Comparison of ENCODE assay signal across 18 cellular contexts in the genomic region with DNA sequence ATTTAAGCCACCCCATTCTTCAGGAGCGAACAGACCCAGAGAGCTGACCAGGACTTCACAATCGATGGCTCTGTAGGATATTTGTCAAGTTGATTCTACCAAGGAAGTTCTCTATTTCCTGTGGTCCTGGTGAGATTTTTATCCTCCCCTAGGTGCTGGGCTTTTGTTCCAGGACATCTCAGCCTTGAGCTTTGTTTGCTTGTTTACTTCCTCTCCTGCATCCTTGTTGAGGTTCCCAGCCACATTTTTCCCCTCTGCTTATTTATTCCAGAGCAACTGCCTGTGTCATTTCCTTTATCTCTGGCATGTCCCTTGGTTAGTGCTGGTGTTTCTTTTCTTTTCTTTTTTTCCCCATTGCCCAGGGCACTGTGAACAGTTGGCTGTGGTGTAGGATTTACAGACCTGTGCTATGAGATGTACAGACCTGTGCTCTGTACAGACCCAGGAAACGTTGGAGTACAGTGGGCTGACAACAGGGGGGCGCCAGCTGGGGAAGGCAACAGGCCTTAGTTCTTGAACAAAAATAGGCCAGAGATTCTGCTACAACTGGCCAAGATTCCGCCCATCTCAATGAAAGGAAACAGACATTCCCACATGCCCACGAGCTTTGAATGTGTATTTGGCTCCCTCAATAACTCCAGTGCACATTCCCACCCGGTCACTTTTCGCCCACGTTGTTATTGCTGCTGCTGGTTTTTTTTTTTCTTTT.
DNase-seq lines count a peak whose midpoint lies in the region; ATAC-seq, FAIRE-seq and TF ChIP-seq lines count a peak whose summit lies in the region.
"Had no signal": no experiment of that assay in that cellular context is flagged by ENCODE, and none has a peak within 500 bp of the region (broad histone marks: within the 10 kb centered on the region; RNA-seq: fewer than 3 reads in every experiment).

No MANE protein-coding gene starts in this region.

- no peak overlapping the region for H3K4me3 ChIP-seq in AG10803 (ENCODE audit: low read length)
- H3K4me3 ChIP-seq in SJCRH30 = no peak overlapping the region
- no peak overlapping the region for H3K4me3 ChIP-seq in endothelial cell of umbilical vein (replicated peaks in 1 of 3; ENCODE audit: insufficient read depth in 1 of 3, low read depth in 1 of 3, low read length in 3 of 3)
- H3K4me3 ChIP-seq: SK-N-MC, upper lobe of right lung had no signal

- H3K27ac Mint-ChIP-seq in activated CD8-positive, alpha-beta T cell treated with anti-CD3 and anti-CD28 coated beads, Interleukin-2, amount 10 ng/mL, durations not matched to agents 7 days and 5 days = no peak overlapping the region

- DNase-seq in AG10803 (ENCODE audit: low read depth) = peak; percentile 22
- DNase-seq in SJCRH30 = peak; percentile 24 to 44
- DNase-seq in endothelial cell of umbilical vein (ENCODE audit: low read depth, low spot score) = peak; percentile 47
- DNase-seq in mucosa of gallbladder (ENCODE audit: low spot score) = peak; percentile 51
- DNase-seq in activated CD8-positive, alpha-beta T cell treated with anti-CD3 and anti-CD28 coated beads, Interleukin-2, amount 10 ng/mL, durations not matched to agents 7 days and 5 days = no peak
- no peak for DNase-seq in stimulated activated CD4-positive, alpha-beta T cell treated with anti-CD3 and anti-CD28 coated beads, Interleukin-15, amount 100 ng/mL, for 24 hours
- DNase-seq in NCI-H2107 treated with DMSO at 0.1 percent for 48 hours (lab: John Stamatoyannopoulos, UW; ENCODE audit: unreplicated experiment) = no peak
- DNase-seq: activated T-cell treated with anti-CD3 and anti-CD28 coated beads, Interleukin-2, amount 50 U/mL, for 1 hour; amniotic stem cell; effector memory CD4-positive, alpha-beta T cell; KG1; NCI-H2029; upper lobe of right lung had no signal

- POLR2A ChIA-PET in endothelial cell of umbilical vein (lab: Charles Lee) = no interaction called here
- POLR2A ChIA-PET in activated CD8-positive, alpha-beta T cell treated with anti-CD3 and anti-CD28 coated beads, Interleukin-2, amount 10 ng/mL, durations not matched to agents 7 days and 5 days (lab: Charles Lee) = no interaction called here

- CTCF ChIA-PET in endothelial cell of umbilical vein (lab: Charles Lee) = no interaction called here
- CTCF ChIA-PET in activated CD8-positive, alpha-beta T cell treated with anti-CD3 and anti-CD28 coated beads, Interleukin-2, amount 10 ng/mL, durations not matched to agents 7 days and 5 days (lab: Charles Lee) = no interaction called here

- H3K36me3 Mint-ChIP-seq in activated CD8-positive, alpha-beta T cell treated with anti-CD3 and anti-CD28 coated beads, Interleukin-2, amount 10 ng/mL, durations not matched to agents 7 days and 5 days (ENCODE audit: low read depth) = no peaks in the 10 kb centered on the region

- H3K27me3 Mint-ChIP-seq in activated CD8-positive, alpha-beta T cell treated with anti-CD3 and anti-CD28 coated beads, Interleukin-2, amount 10 ng/mL, durations not matched to agents 7 days and 5 days (ENCODE audit: low read depth) = no peaks in the 10 kb centered on the region

- H3K9me3 ChIP-seq in SJCRH30 (replicated peaks) (no peaks in the 10 kb centered on the region), endothelial cell of umbilical vein (replicated peaks; ENCODE audit: control insufficient read depth, insufficient read depth, low read length) (no peaks in the 10 kb centered on the region)
- H3K9me3 ChIP-seq: upper lobe of right lung had no signal

- no TSS peak for BruUV-seq in endothelial cell of umbilical vein (replicated peaks; lab: Mats Ljungman, UMichigan)

- H3K36me3 ChIP-seq in SJCRH30 = no peaks in the 10 kb centered on the region
- no peaks in the 10 kb centered on the region for H3K36me3 ChIP-seq in endothelial cell of umbilical vein (ENCODE audit: control insufficient read depth in 2 of 2, extremely low read depth in 1 of 2, insufficient read depth in 2 of 2, low read length in 2 of 2)
- H3K36me3 ChIP-seq: upper lobe of right lung had no signal

- TF ChIP-seq CTCF in AG10803 (conservative IDR thresholded peaks at IDR 0.05; ENCODE audit: low read length) (no peak), endothelial cell of umbilical vein (IDR thresholded peaks at IDR 0.05; ENCODE audit: extremely low read depth in 1 of 2, insufficient read depth in 1 of 2, low read depth in 1 of 2, low read length in 2 of 2) (no peak)

- no peak overlapping the region for H3K4me3 Mint-ChIP-seq in activated CD8-positive, alpha-beta T cell treated with anti-CD3 and anti-CD28 coated beads, Interleukin-2, amount 10 ng/mL, durations not matched to agents 7 days and 5 days
- H3K4me3 Mint-ChIP-seq: neural crest cell had no signal

- H2AFZ ChIP-seq in endothelial cell of umbilical vein (ENCODE audit: low read depth, low read length) = peak overlapping the region; percentile 67

- intact Hi-C loops in endothelial cell of umbilical vein (cut with micrococcal nuclease) = loop anchor here (10.0 kb wide), 1 partner anchor 176 kb away; no protein-coding TSS in a partner anchor

- H3K79me2 ChIP-seq in endothelial cell of umbilical vein (ENCODE audit: control insufficient read depth, insufficient read depth, low read length) = no peaks in the 10 kb centered on the region

- dilution Hi-C loops in endothelial cell of umbilical vein (cut with MboI; ENCODE audit: extremely low pct_ligation_motif_present, low sequenced_read_pairs) = no loop called here

- no peak overlapping the region for H3K4me2 ChIP-seq in endothelial cell of umbilical vein (ENCODE audit: insufficient read depth, low read length)

- H3K4me1 Mint-ChIP-seq in activated CD8-positive, alpha-beta T cell treated with anti-CD3 and anti-CD28 coated beads, Interleukin-2, amount 10 ng/mL, durations not matched to agents 7 days and 5 days (ENCODE audit: low read depth) = no peaks in the 10 kb centered on the region

- H3K9me1 ChIP-seq in endothelial cell of umbilical vein (replicated peaks; ENCODE audit: control insufficient read depth, extremely low read depth, insufficient read depth, low read length) = no peaks in the 10 kb centered on the region

- no peak overlapping the region for H3K9ac ChIP-seq in endothelial cell of umbilical vein (replicated peaks; ENCODE audit: extremely low read depth, insufficient read depth, low read length)

- no peak for TF ChIP-seq POLR2A in endothelial cell of umbilical vein (IDR thresholded peaks at IDR 0.05; ENCODE audit: low read depth, low read length)

- H3K4me1 ChIP-seq in SJCRH30 = no peaks in the 10 kb centered on the region
- H3K4me1 ChIP-seq in endothelial cell of umbilical vein (ENCODE audit: control insufficient read depth, extremely low read depth, insufficient read depth, low read length) = peaks cover 25% of the 10 kb centered on the region
- H3K4me1 ChIP-seq: upper lobe of right lung had no signal

- H3K27ac ChIP-seq in SJCRH30 (no peak overlapping the region), endothelial cell of umbilical vein (ENCODE audit: insufficient read depth, low read depth, low read length) (no peak overlapping the region)
- H3K27ac ChIP-seq: SK-N-MC, upper lobe of right lung had no signal

- no peak for ATAC-seq in GM18870 (IDR thresholded peaks at IDR 0.05; ENCODE audit: unreplicated experiment)
- no peak for ATAC-seq in activated CD8-positive, alpha-beta T cell treated with anti-CD3 and anti-CD28 coated beads, Interleukin-2, amount 10 ng/mL, durations not matched to agents 7 days and 5 days
- ATAC-seq: activated CD4-positive, CD25-positive, alpha-beta regulatory T cell treated with anti-CD3 and anti-CD28 coated beads, Interleukin-2, amount 50 U/mL, for 24 hours; upper lobe of right lung had no signal

- FAIRE-seq in endothelial cell of umbilical vein (lab: Jason Lieb, UNC) = peak; percentile 28
- FAIRE-seq: GM12891 had no signal

- no peaks in the 10 kb centered on the region for H3K27me3 ChIP-seq in SJCRH30
- H3K27me3 ChIP-seq in endothelial cell of umbilical vein (ENCODE audit: control insufficient read depth in 2 of 2, insufficient read depth in 2 of 2, low read length in 2 of 2) = no peaks in the 10 kb centered on the region
- H3K27me3 ChIP-seq: upper lobe of right lung had no signal

- no peaks in the 10 kb centered on the region for H3K9me3 Mint-ChIP-seq in activated CD8-positive, alpha-beta T cell treated with anti-CD3 and anti-CD28 coated beads, Interleukin-2, amount 10 ng/mL, durations not matched to agents 7 days and 5 days (ENCODE audit: insufficient read depth)
- H3K9me3 Mint-ChIP-seq: neural crest cell had no signal

- H4K20me1 ChIP-seq in endothelial cell of umbilical vein (replicated peaks; ENCODE audit: control insufficient read depth, extremely low read depth, insufficient read depth, low read length) = no peaks in the 10 kb centered on the region

TF ChIP-seq in endothelial cell of umbilical vein, 7 proteins besides CTCF, POLR2A, EP300 and RAD21:
- TF ChIP-seq JUN (IDR thresholded peaks at IDR 0.05; ENCODE audit: borderline replicate concordance, insufficient read depth, insufficient read length, low read depth) (no peak), MYC (IDR thresholded peaks at IDR 0.05; ENCODE audit: low read depth, low read length) (no peak), EZH2 (IDR thresholded peaks at IDR 0.05; ENCODE audit: borderline replicate concordance, low read depth, low read length, severe bottlenecking) (no peak), POLR2AphosphoS5 (IDR thresholded peaks at IDR 0.05; ENCODE audit: insufficient read depth, low read depth, low read length) (no peak), GATA2 (IDR thresholded peaks at IDR 0.05; ENCODE audit: insufficient read depth, insufficient read length, low read depth, low read length) (no peak), FOS (IDR thresholded peaks at IDR 0.05; ENCODE audit: borderline replicate concordance, insufficient read depth, low read length) (no peak)
- TF ChIP-seq, protein P1, sequence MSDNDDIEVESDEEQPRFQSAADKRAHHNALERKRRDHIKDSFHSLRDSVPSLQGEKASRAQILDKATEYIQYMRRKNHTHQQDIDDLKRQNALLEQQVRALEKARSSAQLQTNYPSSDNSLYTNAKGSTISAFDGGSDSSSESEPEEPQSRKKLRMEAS (IDR thresholded peaks at IDR 0.05; ENCODE audit: insufficient read depth, insufficient read length) = no peak

Comparison
In these comparisons a context has a peak if more than half of its experiments do, and no peak if none do; other contexts are left out.
1. DNase-seq: peak in AG10803 (single experiment), SJCRH30 (2 of 2), endothelial cell of umbilical vein (single experiment) and mucosa of gallbladder (single experiment); none in activated CD8-positive, alpha-beta T cell treated with anti-CD3 and anti-CD28 coated beads, Interleukin-2, amount 10 ng/mL, durations not matched to agents 7 days and 5 days (single experiment), stimulated activated CD4-positive, alpha-beta T cell treated with anti-CD3 and anti-CD28 coated beads, Interleukin-15, amount 100 ng/mL, for 24 hours (single experiment) and NCI-H2107 treated with DMSO at 0.1 percent for 48 hours (single experiment).